In genomic region chr12:2035421-2036080, GRCh38 we compare ENCODE assay signal across 8 cellular contexts. TPM values are rescaled to one million over a fixed set of nuclear protein-coding genes. Genes with fewer than 3 reads are reported as not detected.
DNase-seq lines count a peak whose midpoint lies in the region; ATAC-seq and TF ChIP-seq lines count a peak whose summit lies in the region.

No MANE protein-coding gene starts in this region.

- TF ChIP-seq CTCF in fibroblast of villous mesenchyme (IDR thresholded peaks at IDR 0.05; ENCODE audit: insufficient read depth, low read depth, low read length), result no peak

- POLR2A ChIA-PET in T-cell (lab: Charles Lee), result no interaction called here

- peaks cover 40 to 45% of the 10 kb centered on the region in 2 donors for H3K27me3 Mint-ChIP-seq in T-cell

- no peak overlapping the region for H3K27ac Mint-ChIP-seq in T-cell
- no peak overlapping the region for H3K27ac Mint-ChIP-seq in stimulated activated effector memory CD8-positive, alpha-beta T cell treated with anti-CD3 and anti-CD28 coated beads, Interleukin-12 subunit alpha, Interleukin-12 subunit beta, amount 100 ng/mL, for 72 hours

- H3K4me3 Mint-ChIP-seq in T-cell, result peak overlapping the region; percentile 51 to 60 (median 59)
- peak overlapping the region; percentile 68 for H3K4me3 Mint-ChIP-seq in stimulated activated effector memory CD8-positive, alpha-beta T cell treated with anti-CD3 and anti-CD28 coated beads, Interleukin-12 subunit alpha, Interleukin-12 subunit beta, amount 100 ng/mL, for 72 hours

- CTCF ChIA-PET in T-cell (lab: Charles Lee), result interaction anchor here in 1 of 2 donors (1.1 to 1.4 kb wide), 2 partner anchors 96 to 243 kb away, joined by 3 to 6 read pairs; no protein-coding TSS in a partner anchor

- DNase-seq in T-cell (peak in 1 of 34 experiments; percentile 9), fibroblast of villous mesenchyme (ENCODE audit: low read depth) (peak; percentile 22), DMS53 (lab: John Stamatoyannopoulos, UW) (no peak), DMS 273 (lab: John Stamatoyannopoulos, UW; ENCODE audit: unreplicated experiment) (no peak), SW480 (ENCODE audit: low spot score) (no peak)
- no peak for DNase-seq in stimulated activated effector memory CD8-positive, alpha-beta T cell treated with anti-CD3 and anti-CD28 coated beads, Interleukin-12 subunit alpha, Interleukin-12 subunit beta, amount 100 ng/mL, for 72 hours (ENCODE audit: low spot score in 2 of 2)
- no peak for DNase-seq in stimulated activated CD4-positive, alpha-beta T cell treated with anti-CD3 and anti-CD28 coated beads, Interleukin-4, amount 100 ng/mL, for 1 hour

- H3K4me3 ChIP-seq in fibroblast of villous mesenchyme (ENCODE audit: low read depth, low read length), result peak overlapping the region; percentile 51

- no peaks in the 10 kb centered on the region for H3K36me3 Mint-ChIP-seq in T-cell
- no peaks in the 10 kb centered on the region for H3K36me3 Mint-ChIP-seq in stimulated activated effector memory CD8-positive, alpha-beta T cell treated with anti-CD3 and anti-CD28 coated beads, Interleukin-12 subunit alpha, Interleukin-12 subunit beta, amount 100 ng/mL, for 72 hours

- peaks cover 11 to 13% (median 12%) of the 10 kb centered on the region in 3 donors for H3K4me1 Mint-ChIP-seq in T-cell
- peaks cover 16% of the 10 kb centered on the region for H3K4me1 Mint-ChIP-seq in stimulated activated effector memory CD8-positive, alpha-beta T cell treated with anti-CD3 and anti-CD28 coated beads, Interleukin-12 subunit alpha, Interleukin-12 subunit beta, amount 100 ng/mL, for 72 hours

- H3K9me3 Mint-ChIP-seq in T-cell, result no peaks in the 10 kb centered on the region
- H3K9me3 Mint-ChIP-seq in stimulated activated effector memory CD8-positive, alpha-beta T cell treated with anti-CD3 and anti-CD28 coated beads, Interleukin-12 subunit alpha, Interleukin-12 subunit beta, amount 100 ng/mL, for 72 hours, result no peaks in the 10 kb centered on the region

- ATAC-seq in HG03039 (IDR thresholded peaks at IDR 0.05; ENCODE audit: unreplicated experiment), result peak; percentile 10
- peak in 3 of 4 experiments; percentile 14 to 37 (median 32) for ATAC-seq in T-cell (replicated peaks in 1 of 4)
- peak; percentile 62 for ATAC-seq in stimulated activated effector memory CD8-positive, alpha-beta T cell treated with anti-CD3 and anti-CD28 coated beads, Interleukin-12 subunit alpha, Interleukin-12 subunit beta, amount 100 ng/mL, for 72 hours

RNA-seq across cellular contexts. Expression of gene CACNA1C, which starts 17.2 kb away (rescaled TPM):
- total RNA-seq in T-cell, result under 1 TPM; 0.10 to 0.26 (median 0.16) TPM
- 11.7 and 14.8 TPM in 2 replicates for total RNA-seq in fibroblast of villous mesenchyme

RNA-seq across cellular contexts. Expression of gene DCP1B, which starts 31.3 kb away (rescaled TPM):
- total RNA-seq in T-cell, result 10 to 100 TPM; 10.5 to 24.2 (median 20.3) TPM
- 9.3 and 17.7 TPM in 2 replicates for total RNA-seq in fibroblast of villous mesenchyme

Comparison
In these comparisons a context has a peak if more than half of its experiments do, and no peak if none do; other contexts are left out.
1. ATAC-seq: peak in every context shown above with its lines; median percentile 62 in stimulated activated effector memory CD8-positive, alpha-beta T cell treated with anti-CD3 and anti-CD28 coated beads, Interleukin-12 subunit alpha, Interleukin-12 subunit beta, amount 100 ng/mL, for 72 hours; 32 in T-cell; 10 in HG03039.
2. RNA of gene CACNA1C, which starts 17.2 kb away (total RNA-seq): 11.7 to 14.8 TPM in fibroblast of villous mesenchyme; 0.10 to 0.26 TPM in T-cell; every median in the first group is over 10 times any median in the second.